In the genomic region with DNA sequence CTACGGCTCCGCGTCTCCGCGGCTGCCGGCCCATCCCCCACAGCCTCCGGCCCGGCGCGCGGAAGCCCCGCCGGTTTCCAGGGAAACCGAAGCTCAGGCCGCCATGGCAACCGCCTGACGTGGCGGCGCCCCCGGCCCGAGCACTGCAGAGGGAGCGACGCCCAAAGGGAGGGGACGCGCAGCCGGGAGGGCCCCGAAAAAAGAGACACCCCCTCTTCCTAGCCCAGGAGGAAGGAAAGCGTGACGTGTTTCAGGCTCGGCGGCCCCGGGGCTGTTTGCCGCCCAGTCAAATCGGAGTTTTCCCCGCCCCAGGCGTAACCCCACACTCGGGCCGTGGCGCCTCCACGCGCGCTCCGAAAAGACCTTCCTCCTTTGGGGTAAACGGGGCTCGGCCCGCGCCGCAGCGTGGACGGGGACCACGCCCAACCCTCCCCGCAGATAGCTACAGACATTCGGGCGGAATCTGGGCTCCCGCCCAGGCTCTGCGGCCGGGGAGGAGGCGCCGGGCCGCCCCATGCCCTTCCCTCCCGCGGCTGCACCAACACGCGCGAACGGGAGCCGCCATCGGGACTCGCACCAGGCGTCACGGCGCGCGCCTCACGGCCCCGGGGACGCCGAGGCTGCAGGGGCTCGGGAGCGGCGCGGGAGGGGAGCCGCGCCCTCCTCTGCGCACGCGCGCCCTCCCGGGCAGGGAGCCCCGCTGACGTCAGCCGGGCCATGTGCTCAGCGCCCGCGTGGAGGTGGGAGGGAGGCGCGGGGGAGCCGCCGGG, we compare ENCODE assay signal across 8 cellular contexts. TPM values are rescaled to one million over a fixed set of nuclear protein-coding genes. Genes with fewer than 3 reads are reported as not detected.
DNase-seq lines count a peak whose midpoint lies in the region; ATAC-seq and TF ChIP-seq lines count a peak whose summit lies in the region.

No MANE protein-coding gene starts in this region.

- peak; percentile 43 for TF ChIP-seq POLR2A in erythroblast (IDR thresholded peaks at IDR 0.05; ENCODE audit: low read length)

- peak overlapping the region; percentile 84 for H3K4me3 Mint-ChIP-seq in Caco-2 (ENCODE audit: unreplicated experiment)

- intact Hi-C loops in Caco-2 (cut with micrococcal nuclease; ENCODE audit: unreplicated experiment), result no loop called here
- intact Hi-C loops in OCI-LY7 (cut with micrococcal nuclease; ENCODE audit: unreplicated experiment), result no loop called here

- H3K4me2 ChIP-seq in OCI-LY7 (ENCODE audit: low read length), result peak overlapping the region; percentile 99

- H4K20me1 ChIP-seq in OCI-LY7 (ENCODE audit: insufficient read depth, low read length), result no peaks in the 10 kb centered on the region

- POLR2A ChIA-PET in Caco-2 (lab: Charles Lee), result interaction anchor here (0.6 to 3.2 kb wide), 9 partner anchors 8 to 101 kb away, joined by 3 to 23 read pairs (median 6); partner anchors contain the start of genes SMG6, SRR and TSR1
- POLR2A ChIA-PET in OCI-LY7 (lab: Charles Lee), result interaction anchor here (0.7 to 2.8 kb wide), 5 partner anchors 9 to 1126 kb away, joined by 4 to 17 read pairs (median 4); partner anchors contain the start of genes SMG6 and SRR

- H3K27me3 ChIP-seq in Caco-2 (replicated peaks; ENCODE audit: control insufficient read depth, insufficient read depth, low read length) (no peaks in the 10 kb centered on the region), mucosa of stomach (ENCODE audit: control insufficient read depth, insufficient read depth, low read length) (no peaks in the 10 kb centered on the region)

- peak overlapping the region; percentile 89 for H3K27ac ChIP-seq in OCI-LY7 (ENCODE audit: low read depth, low read length, poor library complexity, severe bottlenecking)

- CTCF ChIA-PET in Caco-2 (lab: Charles Lee) (interaction anchor here (1.4 to 4.6 kb wide), 4 partner anchors 8 to 41 kb away, joined by 7 to 53 read pairs (median 24); no protein-coding TSS in a partner anchor), OCI-LY7 (lab: Charles Lee; ENCODE audit: unreplicated experiment) (no interaction called here)

- H3K9me2 ChIP-seq in OCI-LY7 (ENCODE audit: insufficient read depth, low read length), result no peaks in the 10 kb centered on the region

- TF ChIP-seq CTCF in Caco-2 (IDR thresholded peaks at IDR 0.05; ENCODE audit: insufficient read depth in 1 of 2, low read depth in 1 of 2, low read length in 1 of 2, severe bottlenecking in 1 of 2, unreplicated experiment in 1 of 2) (no peak), OCI-LY7 (conservative IDR thresholded peaks at IDR 0.05; ENCODE audit: low read length) (no peak)

- peak; percentile 92 to 94 for DNase-seq in Caco-2
- DNase-seq in HPDE6-E6E7 (ENCODE audit: extremely low spot score), result peak; percentile 82
- peak; percentile 94 for DNase-seq in OCI-LY7 (ENCODE audit: low spot score)
- peak; percentile 93 for DNase-seq in activated T-cell treated with anti-CD3 and anti-CD28 coated beads, Interleukin-2, amount 50 U/mL, for 1 hour
- DNase-seq in erythroblast (lab: John Stamatoyannopoulos, UW), result peak; percentile 88 to 93
- peak; percentile 90 for DNase-seq in stimulated activated CD8-positive, alpha-beta memory T cell treated with anti-CD3 and anti-CD28 coated beads, Interleukin-4, amount 100 ng/mL, for 48 hours

- peak; percentile 39 for ATAC-seq in GM19467 (IDR thresholded peaks at IDR 0.05; ENCODE audit: unreplicated experiment)

- H3K9me3 Mint-ChIP-seq in Caco-2 (ENCODE audit: unreplicated experiment), result no peaks in the 10 kb centered on the region

- H3K4me1 ChIP-seq in Caco-2 (peaks cover 38% of the 10 kb centered on the region), OCI-LY7 (ENCODE audit: insufficient read depth, low read length, poor library complexity, severe bottlenecking) (peaks cover 48% of the 10 kb centered on the region), mucosa of stomach (ENCODE audit: control insufficient read depth, insufficient read depth, low read length) (peaks cover 64% of the 10 kb centered on the region)

- H3K36me3 Mint-ChIP-seq in Caco-2 (ENCODE audit: insufficient read depth, unreplicated experiment), result peaks cover 52% of the 10 kb centered on the region

- H3K27ac Mint-ChIP-seq in Caco-2 (ENCODE audit: unreplicated experiment), result peak overlapping the region; percentile 85

- H3K27me3 Mint-ChIP-seq in Caco-2 (ENCODE audit: insufficient read depth, unreplicated experiment), result no peaks in the 10 kb centered on the region

- H2AFZ ChIP-seq in OCI-LY7 (ENCODE audit: low read length), result peak overlapping the region; percentile 74

- H3K4me1 Mint-ChIP-seq in Caco-2 (ENCODE audit: low read depth, unreplicated experiment), result peaks cover 23% of the 10 kb centered on the region

- no peaks in the 10 kb centered on the region for H3K9me3 ChIP-seq in Caco-2
- no peaks in the 10 kb centered on the region for H3K9me3 ChIP-seq in OCI-LY7 (ENCODE audit: low read length)
- no peaks in the 10 kb centered on the region for H3K9me3 ChIP-seq in mucosa of stomach (ENCODE audit: control insufficient read depth, low read length)

- peak overlapping the region; percentile 89 for H3K9ac ChIP-seq in mucosa of stomach (ENCODE audit: low read length)

- H3K36me3 ChIP-seq in Caco-2 (ENCODE audit: control insufficient read depth, insufficient read depth, low read length) (no peaks in the 10 kb centered on the region), OCI-LY7 (ENCODE audit: insufficient read depth, low read length) (0 out of 2 replicates have a peak, but pooled peaks cover 2% of the 10 kb centered on the region), mucosa of stomach (ENCODE audit: control insufficient read depth, insufficient read depth, low read length) (no peaks in the 10 kb centered on the region)

- H3K4me3 ChIP-seq in Caco-2 (ENCODE audit: low read depth, low read length) (peak overlapping the region; percentile 96), OCI-LY7 (ENCODE audit: low read depth, low read length, poor library complexity, severe bottlenecking) (peak overlapping the region; percentile 80), mucosa of stomach (ENCODE audit: low read length) (peak overlapping the region; percentile 74)

- BruUV-seq in Caco-2 (replicated peaks; lab: Mats Ljungman, UMichigan) (no TSS peak), OCI-LY7 (replicated peaks; lab: Mats Ljungman, UMichigan) (no TSS peak)

- H3K79me2 ChIP-seq in OCI-LY7 (ENCODE audit: insufficient read depth, low read depth, low read length), result peaks cover 10% of the 10 kb centered on the region; the same call in 1 of the 2 replicates

RNA-seq across cellular contexts. Expression of gene MNT, which starts 7.5 kb away (rescaled TPM):
- total RNA-seq in Caco-2 (2022) (24.4 and 25.8 TPM in 2 replicates), OCI-LY7 (2022) (58.7 and 60.0 TPM in 2 replicates)
- 17.7 and 22.2 TPM in 2 replicates for total RNA-seq in OCI-LY7 (2014; rRNA removed; shearing (Covaris generic))

RNA-seq across cellular contexts. Expression of gene SGSM2, which starts 56.1 kb away (rescaled TPM):
- 65.6 and 67.4 TPM in 2 replicates for total RNA-seq in Caco-2 (2022)
- total RNA-seq in OCI-LY7 (2014; rRNA removed; shearing (Covaris generic)), result 38.4 and 44.0 TPM in 2 replicates
- 49.0 and 50.6 TPM in 2 replicates for total RNA-seq in OCI-LY7 (2022)

RNA-seq across cellular contexts. Expression of gene TSR1, which starts 57.1 kb away (rescaled TPM):
- 65.4 and 67.3 TPM in 2 replicates for total RNA-seq in Caco-2 (2022)
- total RNA-seq in OCI-LY7 (2014; rRNA removed; shearing (Covaris generic)), result 71.4 and 85.8 TPM in 2 replicates
- 48.1 and 58.7 TPM in 2 replicates for total RNA-seq in OCI-LY7 (2022)

Comparison
In these comparisons a context has a peak if more than half of its experiments do, and no peak if none do; other contexts are left out.
1. Peak in every context shown above with its lines: DNase-seq, ATAC-seq, H3K4me3 ChIP-seq and H3K27ac ChIP-seq.